In genomic region chr13:27601208-27601607, GRCh38 we compare ENCODE assay signal across 21 cellular contexts. TPM values are rescaled to one million over a fixed set of nuclear protein-coding genes. Genes with fewer than 3 reads are reported as not detected.
A peak's percentile ranks its signal among the peaks of the same experiment; 100 is the strongest.
DNase-seq lines count a peak whose midpoint lies in the region; ATAC-seq, FAIRE-seq and TF ChIP-seq lines count a peak whose summit lies in the region.
"Had no signal": no experiment of that assay in that cellular context is flagged by ENCODE, and none has a peak within 500 bp of the region (broad histone marks: within the 10 kb centered on the region; RNA-seq: fewer than 3 reads in every experiment).

No MANE protein-coding gene starts in this region.

- TF ChIP-seq CTCF in natural killer cell (IDR thresholded peaks at IDR 0.05) (no peak), VCaP (conservative IDR thresholded peaks at IDR 0.05) (no peak), mesothelial cell of epicardium (IDR thresholded peaks at IDR 0.05; ENCODE audit: unreplicated experiment) (no peak), Calu3 (IDR thresholded peaks at IDR 0.05; ENCODE audit: unreplicated experiment) (no peak)

- ATAC-seq in natural killer cell: peak in 2 of 3 donors; percentile 38 to 62
- ATAC-seq in natural killer cell treated with Interleukin-12 subunit alpha and Interleukin-12 subunit beta and Interleukin-15 and Interleukin-18, amount 100 ng/mL, for 72 hours: no peak
- ATAC-seq: CD8-positive, alpha-beta T cell; GM23338 had no signal

- H3K4me1 Mint-ChIP-seq in natural killer cell: peaks cover 30 to 31% of the 10 kb centered on the region in 2 donors
- H3K4me1 Mint-ChIP-seq in natural killer cell treated with Interleukin-12 subunit alpha and Interleukin-12 subunit beta and Interleukin-15 and Interleukin-18, amount 100 ng/mL, for 72 hours (ENCODE audit: low read depth in 2 of 2): peaks cover 15 to 17% of the 10 kb centered on the region in 2 donors
- peaks cover 40% of the 10 kb centered on the region for H3K4me1 Mint-ChIP-seq in mesothelial cell of epicardium
- peaks cover 24% of the 10 kb centered on the region for H3K4me1 Mint-ChIP-seq in Calu3 (ENCODE audit: low read depth, unreplicated experiment)

- H3K27me3 Mint-ChIP-seq in natural killer cell (ENCODE audit: low read depth in 2 of 2): no peaks in the 10 kb centered on the region
- H3K27me3 Mint-ChIP-seq in natural killer cell treated with Interleukin-12 subunit alpha and Interleukin-12 subunit beta and Interleukin-15 and Interleukin-18, amount 100 ng/mL, for 72 hours: no peaks in the 10 kb centered on the region
- H3K27me3 Mint-ChIP-seq in mesothelial cell of epicardium (ENCODE audit: low read depth): no peaks in the 10 kb centered on the region
- no peaks in the 10 kb centered on the region for H3K27me3 Mint-ChIP-seq in Calu3 (ENCODE audit: unreplicated experiment)
- H3K27me3 Mint-ChIP-seq: B cell; CD4-positive, CD25-positive, alpha-beta regulatory T cell had no signal

- H3K27ac Mint-ChIP-seq in natural killer cell: peak overlapping the region; percentile 2 to 53
- H3K27ac Mint-ChIP-seq in natural killer cell treated with Interleukin-12 subunit alpha and Interleukin-12 subunit beta and Interleukin-15 and Interleukin-18, amount 100 ng/mL, for 72 hours: peak overlapping the region in 1 of 2 donors; percentile 37
- H3K27ac Mint-ChIP-seq in mesothelial cell of epicardium: peak overlapping the region; percentile 10
- no peak overlapping the region for H3K27ac Mint-ChIP-seq in Calu3 (ENCODE audit: unreplicated experiment)
- H3K27ac Mint-ChIP-seq: B cell; CD8-positive, alpha-beta T cell had no signal

- DNase-seq in natural killer cell: no peak
- DNase-seq in natural killer cell treated with Interleukin-12 subunit alpha and Interleukin-12 subunit beta and Interleukin-15 and Interleukin-18, amount 100 ng/mL, for 72 hours (ENCODE audit: low spot score): no peak
- no peak for DNase-seq in mesothelial cell of epicardium (ENCODE audit: low spot score in 2 of 2, unreplicated experiment in 2 of 2)
- no peak for DNase-seq in Calu3
- no peak for DNase-seq in urothelium cell line (ENCODE audit: low spot score)
- DNase-seq: Caco-2; CD4-positive, CD25-positive, alpha-beta regulatory T cell; CD8-positive, alpha-beta T cell; DMS 273 treated with DMSO at 0.1 percent for 48 hours; DMS79; EL; GDM1; H9 had no signal

- H3K9me3 Mint-ChIP-seq in natural killer cell (no peaks in the 10 kb centered on the region), mesothelial cell of epicardium (no peaks in the 10 kb centered on the region), Calu3 (ENCODE audit: low read depth, unreplicated experiment) (no peaks in the 10 kb centered on the region)
- H3K9me3 Mint-ChIP-seq in natural killer cell treated with Interleukin-12 subunit alpha and Interleukin-12 subunit beta and Interleukin-15 and Interleukin-18, amount 100 ng/mL, for 72 hours: no peaks in the 10 kb centered on the region
- H3K9me3 Mint-ChIP-seq: CD4-positive, CD25-positive, alpha-beta regulatory T cell; CD8-positive, alpha-beta T cell; GM23338; H9 had no signal

- CTCF ChIA-PET in Calu3 (lab: Charles Lee): no interaction called here

- FAIRE-seq in urothelium cell line (lab: Jason Lieb, UNC): no peak
- FAIRE-seq: D721Med, GM12891, GM18507 had no signal

- peak overlapping the region; percentile 14 for H3K27ac ChIP-seq in VCaP
- H3K27ac ChIP-seq: BLaER1, C4-2B had no signal

- no peaks in the 10 kb centered on the region for H3K36me3 Mint-ChIP-seq in natural killer cell
- no peaks in the 10 kb centered on the region for H3K36me3 Mint-ChIP-seq in natural killer cell treated with Interleukin-12 subunit alpha and Interleukin-12 subunit beta and Interleukin-15 and Interleukin-18, amount 100 ng/mL, for 72 hours
- H3K36me3 Mint-ChIP-seq in mesothelial cell of epicardium: no peaks in the 10 kb centered on the region
- H3K36me3 Mint-ChIP-seq in Calu3 (ENCODE audit: insufficient read depth, unreplicated experiment): no peaks in the 10 kb centered on the region
- H3K36me3 Mint-ChIP-seq: CD8-positive, alpha-beta T cell had no signal

- no TSS peak for BruUV-seq in Calu3 (replicated peaks; lab: Mats Ljungman, UMichigan)

- H3K4me3 Mint-ChIP-seq in natural killer cell (no peak overlapping the region), mesothelial cell of epicardium (no peak overlapping the region), Calu3 (ENCODE audit: low read depth, unreplicated experiment) (no peak overlapping the region)
- H3K4me3 Mint-ChIP-seq in natural killer cell treated with Interleukin-12 subunit alpha and Interleukin-12 subunit beta and Interleukin-15 and Interleukin-18, amount 100 ng/mL, for 72 hours: no peak overlapping the region
- H3K4me3 Mint-ChIP-seq: B cell; CD4-positive, CD25-positive, alpha-beta regulatory T cell; CD8-positive, alpha-beta T cell; GM23338; H9 had no signal

- intact Hi-C loops in natural killer cell (cut with micrococcal nuclease) (no loop called here), Calu3 (cut with micrococcal nuclease; ENCODE audit: unreplicated experiment) (no loop called here)

RNA-seq across cellular contexts. Expression of gene LNX2, which starts 19.1 kb away (rescaled TPM):
- total RNA-seq in natural killer cell (1 to 10 TPM; 4.5 to 6.6 (median 5.0) TPM), mesothelial cell of epicardium (12.8 to 14.4 TPM (median 13.6 TPM) in 3 replicates), Calu3 (2022) (11.0 and 13.3 TPM in 2 replicates)
- total RNA-seq in natural killer cell treated with Interleukin-12 subunit alpha and Interleukin-12 subunit beta and Interleukin-15 and Interleukin-18, amount 100 ng/mL, for 72 hours: 1 to 10 TPM; 4.1 to 4.2 TPM

RNA-seq across cellular contexts. Expression of gene POLR1D, which starts 20.5 kb away (rescaled TPM):
- total RNA-seq in natural killer cell (100 to 1,000 TPM; 109 to 132 (median 116) TPM), mesothelial cell of epicardium (119 to 120 TPM (median 120 TPM) in 3 replicates), Calu3 (2022) (90.3 and 97.7 TPM in 2 replicates)
- total RNA-seq in natural killer cell treated with Interleukin-12 subunit alpha and Interleukin-12 subunit beta and Interleukin-15 and Interleukin-18, amount 100 ng/mL, for 72 hours: 100 to 1,000 TPM in 1 of 2 donors, 10 to 100 TPM in 1; 95.2 to 112 TPM

Comparison
In these comparisons a context has a peak if more than half of its experiments do, and no peak if none do; other contexts are left out.
1. ATAC-seq: peak in natural killer cell (2 of 3); none in natural killer cell treated with Interleukin-12 subunit alpha and Interleukin-12 subunit beta and Interleukin-15 and Interleukin-18, amount 100 ng/mL, for 72 hours (0 of 2).